ENCODE assay signal across 1 cellular context in genomic region chr15:101266787-101267186, GRCh38.
TF ChIP-seq lines count a peak whose summit lies in the region.

No MANE protein-coding gene starts in this region.

TF ChIP-seq in K562, 482 proteins besides CTCF, POLR2A, EP300 and RAD21:
- TF ChIP-seq, protein P1, sequence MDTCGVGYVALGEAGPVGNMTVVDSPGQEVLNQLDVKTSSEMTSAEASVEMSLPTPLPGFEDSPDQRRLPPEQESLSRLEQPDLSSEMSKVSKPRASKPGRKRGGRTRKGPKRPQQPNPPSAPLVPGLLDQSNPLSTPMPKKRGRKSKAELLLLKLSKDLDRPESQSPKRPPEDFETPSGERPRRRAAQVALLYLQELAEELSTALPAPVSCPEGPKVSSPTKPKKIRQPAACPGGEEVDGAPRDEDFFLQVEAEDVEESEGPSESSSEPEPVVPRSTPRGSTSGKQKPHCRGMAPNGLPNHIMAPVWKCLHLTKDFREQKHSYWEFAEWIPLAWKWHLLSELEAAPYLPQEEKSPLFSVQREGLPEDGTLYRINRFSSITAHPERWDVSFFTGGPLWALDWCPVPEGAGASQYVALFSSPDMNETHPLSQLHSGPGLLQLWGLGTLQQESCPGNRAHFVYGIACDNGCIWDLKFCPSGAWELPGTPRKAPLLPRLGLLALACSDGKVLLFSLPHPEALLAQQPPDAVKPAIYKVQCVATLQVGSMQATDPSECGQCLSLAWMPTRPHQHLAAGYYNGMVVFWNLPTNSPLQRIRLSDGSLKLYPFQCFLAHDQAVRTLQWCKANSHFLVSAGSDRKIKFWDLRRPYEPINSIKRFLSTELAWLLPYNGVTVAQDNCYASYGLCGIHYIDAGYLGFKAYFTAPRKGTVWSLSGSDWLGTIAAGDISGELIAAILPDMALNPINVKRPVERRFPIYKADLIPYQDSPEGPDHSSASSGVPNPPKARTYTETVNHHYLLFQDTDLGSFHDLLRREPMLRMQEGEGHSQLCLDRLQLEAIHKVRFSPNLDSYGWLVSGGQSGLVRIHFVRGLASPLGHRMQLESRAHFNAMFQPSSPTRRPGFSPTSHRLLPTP (IDR thresholded peaks at IDR 0.05; ENCODE audit: borderline replicate concordance, extremely low read depth, insufficient read length), result no peak
- no peak for TF ChIP-seq CSDE1 (IDR thresholded peaks at IDR 0.05)
- no peak for TF ChIP-seq NR4A1 (CRISPR knock-in tag; IDR thresholded peaks at IDR 0.05)
- TF ChIP-seq NR4A1 (tag; IDR thresholded peaks at IDR 0.05), result no peak
- no peak for TF ChIP-seq KDM5B (IDR thresholded peaks at IDR 0.05; ENCODE audit: insufficient replicate concordance, low read depth, low read length)
- TF ChIP-seq ZFPM2 (CRISPR knock-in tag; IDR thresholded peaks at IDR 0.05), result no peak
- TF ChIP-seq SMARCE1 (IDR thresholded peaks at IDR 0.05), result no peak
- TF ChIP-seq NR2C1 (IDR thresholded peaks at IDR 0.05), result no peak
- TF ChIP-seq NR2C1 (tag; IDR thresholded peaks at IDR 0.05), result no peak
- TF ChIP-seq, protein P2, sequence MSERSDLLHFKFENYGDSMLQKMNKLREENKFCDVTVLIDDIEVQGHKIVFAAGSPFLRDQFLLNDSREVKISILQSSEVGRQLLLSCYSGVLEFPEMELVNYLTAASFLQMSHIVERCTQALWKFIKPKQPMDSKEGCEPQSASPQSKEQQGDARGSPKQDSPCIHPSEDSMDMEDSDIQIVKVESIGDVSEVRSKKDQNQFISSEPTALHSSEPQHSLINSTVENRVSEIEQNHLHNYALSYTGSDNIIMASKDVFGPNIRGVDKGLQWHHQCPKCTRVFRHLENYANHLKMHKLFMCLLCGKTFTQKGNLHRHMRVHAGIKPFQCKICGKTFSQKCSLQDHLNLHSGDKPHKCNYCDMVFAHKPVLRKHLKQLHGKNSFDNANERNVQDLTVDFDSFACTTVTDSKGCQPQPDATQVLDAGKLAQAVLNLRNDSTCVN (CRISPR knock-in tag; IDR thresholded peaks at IDR 0.05), result no peak
- TF ChIP-seq KLF10 (CRISPR knock-in tag; IDR thresholded peaks at IDR 0.05), result no peak
- TF ChIP-seq, protein P3, sequence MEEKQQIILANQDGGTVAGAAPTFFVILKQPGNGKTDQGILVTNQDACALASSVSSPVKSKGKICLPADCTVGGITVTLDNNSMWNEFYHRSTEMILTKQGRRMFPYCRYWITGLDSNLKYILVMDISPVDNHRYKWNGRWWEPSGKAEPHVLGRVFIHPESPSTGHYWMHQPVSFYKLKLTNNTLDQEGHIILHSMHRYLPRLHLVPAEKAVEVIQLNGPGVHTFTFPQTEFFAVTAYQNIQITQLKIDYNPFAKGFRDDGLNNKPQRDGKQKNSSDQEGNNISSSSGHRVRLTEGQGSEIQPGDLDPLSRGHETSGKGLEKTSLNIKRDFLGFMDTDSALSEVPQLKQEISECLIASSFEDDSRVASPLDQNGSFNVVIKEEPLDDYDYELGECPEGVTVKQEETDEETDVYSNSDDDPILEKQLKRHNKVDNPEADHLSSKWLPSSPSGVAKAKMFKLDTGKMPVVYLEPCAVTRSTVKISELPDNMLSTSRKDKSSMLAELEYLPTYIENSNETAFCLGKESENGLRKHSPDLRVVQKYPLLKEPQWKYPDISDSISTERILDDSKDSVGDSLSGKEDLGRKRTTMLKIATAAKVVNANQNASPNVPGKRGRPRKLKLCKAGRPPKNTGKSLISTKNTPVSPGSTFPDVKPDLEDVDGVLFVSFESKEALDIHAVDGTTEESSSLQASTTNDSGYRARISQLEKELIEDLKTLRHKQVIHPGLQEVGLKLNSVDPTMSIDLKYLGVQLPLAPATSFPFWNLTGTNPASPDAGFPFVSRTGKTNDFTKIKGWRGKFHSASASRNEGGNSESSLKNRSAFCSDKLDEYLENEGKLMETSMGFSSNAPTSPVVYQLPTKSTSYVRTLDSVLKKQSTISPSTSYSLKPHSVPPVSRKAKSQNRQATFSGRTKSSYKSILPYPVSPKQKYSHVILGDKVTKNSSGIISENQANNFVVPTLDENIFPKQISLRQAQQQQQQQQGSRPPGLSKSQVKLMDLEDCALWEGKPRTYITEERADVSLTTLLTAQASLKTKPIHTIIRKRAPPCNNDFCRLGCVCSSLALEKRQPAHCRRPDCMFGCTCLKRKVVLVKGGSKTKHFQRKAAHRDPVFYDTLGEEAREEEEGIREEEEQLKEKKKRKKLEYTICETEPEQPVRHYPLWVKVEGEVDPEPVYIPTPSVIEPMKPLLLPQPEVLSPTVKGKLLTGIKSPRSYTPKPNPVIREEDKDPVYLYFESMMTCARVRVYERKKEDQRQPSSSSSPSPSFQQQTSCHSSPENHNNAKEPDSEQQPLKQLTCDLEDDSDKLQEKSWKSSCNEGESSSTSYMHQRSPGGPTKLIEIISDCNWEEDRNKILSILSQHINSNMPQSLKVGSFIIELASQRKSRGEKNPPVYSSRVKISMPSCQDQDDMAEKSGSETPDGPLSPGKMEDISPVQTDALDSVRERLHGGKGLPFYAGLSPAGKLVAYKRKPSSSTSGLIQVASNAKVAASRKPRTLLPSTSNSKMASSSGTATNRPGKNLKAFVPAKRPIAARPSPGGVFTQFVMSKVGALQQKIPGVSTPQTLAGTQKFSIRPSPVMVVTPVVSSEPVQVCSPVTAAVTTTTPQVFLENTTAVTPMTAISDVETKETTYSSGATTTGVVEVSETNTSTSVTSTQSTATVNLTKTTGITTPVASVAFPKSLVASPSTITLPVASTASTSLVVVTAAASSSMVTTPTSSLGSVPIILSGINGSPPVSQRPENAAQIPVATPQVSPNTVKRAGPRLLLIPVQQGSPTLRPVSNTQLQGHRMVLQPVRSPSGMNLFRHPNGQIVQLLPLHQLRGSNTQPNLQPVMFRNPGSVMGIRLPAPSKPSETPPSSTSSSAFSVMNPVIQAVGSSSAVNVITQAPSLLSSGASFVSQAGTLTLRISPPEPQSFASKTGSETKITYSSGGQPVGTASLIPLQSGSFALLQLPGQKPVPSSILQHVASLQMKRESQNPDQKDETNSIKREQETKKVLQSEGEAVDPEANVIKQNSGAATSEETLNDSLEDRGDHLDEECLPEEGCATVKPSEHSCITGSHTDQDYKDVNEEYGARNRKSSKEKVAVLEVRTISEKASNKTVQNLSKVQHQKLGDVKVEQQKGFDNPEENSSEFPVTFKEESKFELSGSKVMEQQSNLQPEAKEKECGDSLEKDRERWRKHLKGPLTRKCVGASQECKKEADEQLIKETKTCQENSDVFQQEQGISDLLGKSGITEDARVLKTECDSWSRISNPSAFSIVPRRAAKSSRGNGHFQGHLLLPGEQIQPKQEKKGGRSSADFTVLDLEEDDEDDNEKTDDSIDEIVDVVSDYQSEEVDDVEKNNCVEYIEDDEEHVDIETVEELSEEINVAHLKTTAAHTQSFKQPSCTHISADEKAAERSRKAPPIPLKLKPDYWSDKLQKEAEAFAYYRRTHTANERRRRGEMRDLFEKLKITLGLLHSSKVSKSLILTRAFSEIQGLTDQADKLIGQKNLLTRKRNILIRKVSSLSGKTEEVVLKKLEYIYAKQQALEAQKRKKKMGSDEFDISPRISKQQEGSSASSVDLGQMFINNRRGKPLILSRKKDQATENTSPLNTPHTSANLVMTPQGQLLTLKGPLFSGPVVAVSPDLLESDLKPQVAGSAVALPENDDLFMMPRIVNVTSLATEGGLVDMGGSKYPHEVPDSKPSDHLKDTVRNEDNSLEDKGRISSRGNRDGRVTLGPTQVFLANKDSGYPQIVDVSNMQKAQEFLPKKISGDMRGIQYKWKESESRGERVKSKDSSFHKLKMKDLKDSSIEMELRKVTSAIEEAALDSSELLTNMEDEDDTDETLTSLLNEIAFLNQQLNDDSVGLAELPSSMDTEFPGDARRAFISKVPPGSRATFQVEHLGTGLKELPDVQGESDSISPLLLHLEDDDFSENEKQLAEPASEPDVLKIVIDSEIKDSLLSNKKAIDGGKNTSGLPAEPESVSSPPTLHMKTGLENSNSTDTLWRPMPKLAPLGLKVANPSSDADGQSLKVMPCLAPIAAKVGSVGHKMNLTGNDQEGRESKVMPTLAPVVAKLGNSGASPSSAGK (IDR thresholded peaks at IDR 0.05), result no peak
- no peak for TF ChIP-seq AFF1 (IDR thresholded peaks at IDR 0.05; ENCODE audit: low read depth in 1 of 2, partially characterized antibody in 2 of 2)
- no peak for TF ChIP-seq ZNF175 (CRISPR knock-in tag; IDR thresholded peaks at IDR 0.05; ENCODE audit: low read depth)
- TF ChIP-seq SIX5 (IDR thresholded peaks at IDR 0.05; ENCODE audit: borderline replicate concordance in 1 of 2, insufficient read depth in 1 of 2, low read depth in 1 of 2, low read length in 2 of 2), result no peak
- TF ChIP-seq MECOM (CRISPR knock-in tag; IDR thresholded peaks at IDR 0.05), result no peak
- TF ChIP-seq NFRKB (IDR thresholded peaks at IDR 0.05; ENCODE audit: low read depth), result no peak
TF ChIP-seq in K562: peak in this region for 0.
